ENCODE assay signal across 19 cellular contexts in the genomic region with DNA sequence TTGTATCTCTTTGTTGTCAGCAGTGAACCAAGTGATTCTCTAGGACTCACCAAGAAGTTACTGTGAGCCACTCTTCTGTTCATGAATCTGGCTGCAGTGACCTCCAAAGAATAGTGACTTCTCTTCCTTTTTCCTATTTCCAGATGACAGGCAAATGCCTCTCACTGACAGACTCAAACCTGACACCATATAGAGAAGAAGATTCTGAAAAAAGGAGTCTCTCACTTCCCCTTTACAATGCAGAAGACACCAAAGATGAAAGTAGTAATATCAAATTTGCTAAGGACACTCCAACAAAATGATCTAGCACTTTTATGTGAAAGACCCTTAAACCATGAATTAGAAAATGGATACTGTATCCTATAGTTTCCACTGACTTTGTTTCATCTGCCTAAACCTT. TPM values are rescaled to one million over a fixed set of nuclear protein-coding genes. Genes with fewer than 3 reads are reported as not detected.
DNase-seq lines count a peak whose midpoint lies in the region; ATAC-seq, FAIRE-seq and TF ChIP-seq lines count a peak whose summit lies in the region.
"Had no signal": no experiment of that assay in that cellular context is flagged by ENCODE, and none has a peak within 500 bp of the region (broad histone marks: within the 10 kb centered on the region; RNA-seq: fewer than 3 reads in every experiment).

No MANE protein-coding gene starts in this region.

- no peak for DNase-seq in Calu3
- peak; percentile 7 for DNase-seq in NAMALWA (ENCODE audit: low spot score)
- DNase-seq in stimulated activated CD4-positive, alpha-beta T cell treated with anti-CD3 and anti-CD28 coated beads, Interleukin-2, amount 100 ng/mL, for 48 hours: no peak
- DNase-seq in DMS 273 (lab: John Stamatoyannopoulos, UW; ENCODE audit: unreplicated experiment): no peak
- DNase-seq in GM19239 (ENCODE audit: insufficient read length, low spot score): no peak
- no peak for DNase-seq in T-helper 2 cell treated with Interferon-gamma antibody and Interleukin-4, amounts not matched to agents 5 μg/mL and 100 μg/mL, for 36 hours (ENCODE audit: low spot score)
- DNase-seq: activated CD4-positive, CD25-positive, alpha-beta regulatory T cell; activated T-cell treated with anti-CD3 and anti-CD28 coated beads, Interleukin-2, amount 50 U/mL, for 24 hours; DMS153; effector memory CD4-positive, alpha-beta T cell; head of caudate nucleus; left lung; NCI-H1105 treated with DMSO at 0.1 percent for 48 hours; NCI-H526; SK-N-SH; uterus had no signal

- H3K9me3 Mint-ChIP-seq in Calu3 (ENCODE audit: low read depth, unreplicated experiment): no peaks in the 10 kb centered on the region
- peaks cover 5% of the 10 kb centered on the region for H3K9me3 Mint-ChIP-seq in T-helper 2 cell treated with Interferon-gamma antibody and Interleukin-4, amounts not matched to agents 5 μg/mL and 100 μg/mL, for 36 hours
- H3K9me3 Mint-ChIP-seq: activated T-cell treated with anti-CD3 and anti-CD28 coated beads, Interleukin-2, amount 50 U/mL, for 24 hours had no signal

- intact Hi-C loops in Calu3 (cut with micrococcal nuclease; ENCODE audit: unreplicated experiment): loop anchor here (2.0 kb wide), 1 partner anchor 15 kb away; no protein-coding TSS in a partner anchor

- ATAC-seq in GM19043 (IDR thresholded peaks at IDR 0.05; ENCODE audit: low read depth, unreplicated experiment) (peak; percentile 69), HG02852 (IDR thresholded peaks at IDR 0.05; ENCODE audit: unreplicated experiment) (peak; percentile 83)
- ATAC-seq: left lung had no signal

- CTCF ChIA-PET in Calu3 (lab: Charles Lee): no interaction called here

- BruUV-seq in Calu3 (replicated peaks; lab: Mats Ljungman, UMichigan): no TSS peak

- no peaks in the 10 kb centered on the region for H3K36me3 Mint-ChIP-seq in Calu3 (ENCODE audit: insufficient read depth, unreplicated experiment)
- no peaks in the 10 kb centered on the region for H3K36me3 Mint-ChIP-seq in T-helper 2 cell treated with Interferon-gamma antibody and Interleukin-4, amounts not matched to agents 5 μg/mL and 100 μg/mL, for 36 hours (ENCODE audit: low read depth)

- no peak overlapping the region for H3K4me3 Mint-ChIP-seq in Calu3 (ENCODE audit: low read depth, unreplicated experiment)
- no peak overlapping the region for H3K4me3 Mint-ChIP-seq in T-helper 2 cell treated with Interferon-gamma antibody and Interleukin-4, amounts not matched to agents 5 μg/mL and 100 μg/mL, for 36 hours
- H3K4me3 Mint-ChIP-seq: activated T-cell treated with anti-CD3 and anti-CD28 coated beads, Interleukin-2, amount 50 U/mL, for 24 hours had no signal

- FAIRE-seq in GM19239 (lab: Jason Lieb, UNC): no peak
- FAIRE-seq: astrocyte had no signal

- H3K4me1 Mint-ChIP-seq in Calu3 (ENCODE audit: low read depth, unreplicated experiment): peaks cover 40% of the 10 kb centered on the region
- no peaks in the 10 kb centered on the region for H3K4me1 Mint-ChIP-seq in T-helper 2 cell treated with Interferon-gamma antibody and Interleukin-4, amounts not matched to agents 5 μg/mL and 100 μg/mL, for 36 hours (ENCODE audit: low read depth)

- no peaks in the 10 kb centered on the region for H3K27me3 Mint-ChIP-seq in Calu3 (ENCODE audit: unreplicated experiment)
- H3K27me3 Mint-ChIP-seq in T-helper 2 cell treated with Interferon-gamma antibody and Interleukin-4, amounts not matched to agents 5 μg/mL and 100 μg/mL, for 36 hours (ENCODE audit: low read depth): peaks cover 5% of the 10 kb centered on the region

- H3K27ac Mint-ChIP-seq in Calu3 (ENCODE audit: unreplicated experiment): peak overlapping the region; percentile 61
- no peak overlapping the region for H3K27ac Mint-ChIP-seq in T-helper 2 cell treated with Interferon-gamma antibody and Interleukin-4, amounts not matched to agents 5 μg/mL and 100 μg/mL, for 36 hours
- H3K27ac Mint-ChIP-seq: activated T-cell treated with anti-CD3 and anti-CD28 coated beads, Interleukin-2, amount 50 U/mL, for 24 hours had no signal

- TF ChIP-seq CTCF in Calu3 (IDR thresholded peaks at IDR 0.05; ENCODE audit: unreplicated experiment): no peak

RNA-seq across cellular contexts. Expression of gene SETBP1, which starts 44.4 kb away (rescaled TPM):
- total RNA-seq in Calu3 (2022): 5.3 and 6.0 TPM in 2 replicates
